In the genomic region with DNA sequence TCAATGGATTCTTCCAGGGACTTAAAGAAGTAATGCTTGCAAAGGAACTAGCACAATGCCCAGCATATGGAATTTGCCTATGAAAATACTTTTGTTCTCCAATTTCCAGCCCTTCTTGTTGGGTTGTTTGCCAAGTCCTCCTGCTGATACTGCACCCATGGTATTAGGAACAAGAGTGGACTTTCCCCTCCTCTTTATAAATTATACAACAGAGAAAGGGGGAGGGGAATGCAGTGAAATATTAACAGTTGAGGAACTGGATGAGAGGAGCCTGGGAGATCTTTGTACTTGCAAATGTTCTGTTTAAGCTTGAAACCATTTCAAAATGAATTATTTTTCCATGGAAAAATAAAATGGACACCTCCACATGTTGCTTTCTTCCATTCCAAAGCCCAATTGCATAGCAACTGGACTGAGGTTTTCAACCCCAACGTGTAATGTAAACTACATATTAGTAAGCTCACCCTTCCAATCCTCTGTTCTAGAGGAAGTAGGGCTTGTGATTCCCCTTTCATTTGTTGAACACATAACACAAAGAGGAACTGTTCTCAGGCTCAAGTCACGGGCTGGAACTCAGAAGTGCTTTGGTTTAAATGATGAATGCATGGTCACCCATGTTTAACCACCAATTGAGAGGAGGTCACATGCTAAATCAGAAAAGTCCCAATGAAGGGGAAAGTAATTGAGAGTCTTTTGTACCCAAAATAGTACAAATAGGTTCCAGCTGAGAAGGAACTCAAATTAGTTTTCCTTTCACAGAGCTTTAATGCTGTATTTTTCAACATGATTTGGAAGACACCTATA, we compare ENCODE assay signal across 8 cellular contexts.
DNase-seq lines count a peak whose midpoint lies in the region; ATAC-seq, FAIRE-seq and TF ChIP-seq lines count a peak whose summit lies in the region.

No MANE protein-coding gene starts in this region.

- no peak overlapping the region for H3K27ac Mint-ChIP-seq in activated CD4-positive, alpha-beta T cell treated with anti-CD3 and anti-CD28 coated beads, Interleukin-2, amount 10 ng/mL, durations not matched to agents 7 days and 5 days
- H3K27ac Mint-ChIP-seq in activated naive CD4-positive, alpha-beta T cell treated with anti-CD3 and anti-CD28 coated beads for 36 hours = no peak overlapping the region

- H3K27me3 Mint-ChIP-seq in activated CD4-positive, alpha-beta T cell treated with anti-CD3 and anti-CD28 coated beads, Interleukin-2, amount 10 ng/mL, durations not matched to agents 7 days and 5 days = peaks cover 3% of the 10 kb centered on the region
- no peaks in the 10 kb centered on the region for H3K27me3 Mint-ChIP-seq in activated naive CD4-positive, alpha-beta T cell treated with anti-CD3 and anti-CD28 coated beads for 36 hours (ENCODE audit: low read depth)

- intact Hi-C loops in activated naive CD4-positive, alpha-beta T cell treated with anti-CD3 and anti-CD28 coated beads for 36 hours (cut with micrococcal nuclease) = no loop called here

- CTCF ChIA-PET in activated CD4-positive, alpha-beta T cell treated with anti-CD3 and anti-CD28 coated beads, Interleukin-2, amount 10 ng/mL, durations not matched to agents 7 days and 5 days (lab: Charles Lee) = no interaction called here
- CTCF ChIA-PET in activated naive CD4-positive, alpha-beta T cell treated with anti-CD3 and anti-CD28 coated beads for 36 hours (lab: Charles Lee) = no interaction called here

- in situ Hi-C loops in Caki2 (cut with HindIII; ENCODE audit: low pct_unique_long_range_greater_than_20kb, low sequenced_read_pairs) = no loop called here

- TF ChIP-seq CTCF in GM20000 (IDR thresholded peaks at IDR 0.05; ENCODE audit: extremely low read depth, missing control alignments) (no peak), epithelial cell of proximal tubule (conservative IDR thresholded peaks at IDR 0.05; ENCODE audit: low read depth, low read length) (no peak)

- no peaks in the 10 kb centered on the region for H3K4me1 Mint-ChIP-seq in activated CD4-positive, alpha-beta T cell treated with anti-CD3 and anti-CD28 coated beads, Interleukin-2, amount 10 ng/mL, durations not matched to agents 7 days and 5 days
- H3K4me1 Mint-ChIP-seq in activated naive CD4-positive, alpha-beta T cell treated with anti-CD3 and anti-CD28 coated beads for 36 hours (ENCODE audit: low read depth) = no peaks in the 10 kb centered on the region

- peak; percentile 6 for DNase-seq in Caki2 (ENCODE audit: low read depth)
- peak; percentile 76 for DNase-seq in GM20000 (ENCODE audit: low spot score)
- peak; percentile 76 for DNase-seq in epithelial cell of proximal tubule (ENCODE audit: low read depth)
- no peak for DNase-seq in activated CD4-positive, alpha-beta T cell treated with anti-CD3 and anti-CD28 coated beads, Interleukin-2, amount 10 ng/mL, durations not matched to agents 7 days and 5 days
- no peak for DNase-seq in hepatic stellate cell (ENCODE audit: low spot score)
- no peak for DNase-seq in activated naive CD4-positive, alpha-beta T cell treated with anti-CD3 and anti-CD28 coated beads for 36 hours
- DNase-seq in H54 (ENCODE audit: insufficient read length, low spot score) = no peak

- POLR2A ChIA-PET in activated CD4-positive, alpha-beta T cell treated with anti-CD3 and anti-CD28 coated beads, Interleukin-2, amount 10 ng/mL, durations not matched to agents 7 days and 5 days (lab: Charles Lee) = no interaction called here

- no peak overlapping the region for H3K4me3 ChIP-seq in epithelial cell of proximal tubule (ENCODE audit: low read depth, low read length)

- no peaks in the 10 kb centered on the region for H3K36me3 Mint-ChIP-seq in activated CD4-positive, alpha-beta T cell treated with anti-CD3 and anti-CD28 coated beads, Interleukin-2, amount 10 ng/mL, durations not matched to agents 7 days and 5 days (ENCODE audit: low read depth)
- H3K36me3 Mint-ChIP-seq in activated naive CD4-positive, alpha-beta T cell treated with anti-CD3 and anti-CD28 coated beads for 36 hours (ENCODE audit: low read depth) = no peaks in the 10 kb centered on the region

- H3K4me3 Mint-ChIP-seq in activated CD4-positive, alpha-beta T cell treated with anti-CD3 and anti-CD28 coated beads, Interleukin-2, amount 10 ng/mL, durations not matched to agents 7 days and 5 days = no peak overlapping the region
- H3K4me3 Mint-ChIP-seq in activated naive CD4-positive, alpha-beta T cell treated with anti-CD3 and anti-CD28 coated beads for 36 hours = no peak overlapping the region

- FAIRE-seq in H54 (lab: Jason Lieb, UNC) = no peak

- no peak for TF ChIP-seq POLR2A in H54 (IDR thresholded peaks at IDR 0.05; ENCODE audit: low read depth, low read length)

- H3K9me3 Mint-ChIP-seq in activated CD4-positive, alpha-beta T cell treated with anti-CD3 and anti-CD28 coated beads, Interleukin-2, amount 10 ng/mL, durations not matched to agents 7 days and 5 days = no peaks in the 10 kb centered on the region
- H3K9me3 Mint-ChIP-seq in activated naive CD4-positive, alpha-beta T cell treated with anti-CD3 and anti-CD28 coated beads for 36 hours = no peaks in the 10 kb centered on the region

- peak; percentile 88 for ATAC-seq in HG03442 (IDR thresholded peaks at IDR 0.05; ENCODE audit: unreplicated experiment)

Comparison
In these comparisons a context has a peak if more than half of its experiments do, and no peak if none do; other contexts are left out.
1. DNase-seq: peak in Caki2 (single experiment), GM20000 (single experiment) and epithelial cell of proximal tubule (single experiment); none in activated CD4-positive, alpha-beta T cell treated with anti-CD3 and anti-CD28 coated beads, Interleukin-2, amount 10 ng/mL, durations not matched to agents 7 days and 5 days (single experiment), hepatic stellate cell (single experiment), activated naive CD4-positive, alpha-beta T cell treated with anti-CD3 and anti-CD28 coated beads for 36 hours (single experiment) and H54 (single experiment).